Comparison of ENCODE assay signal across 14 cellular contexts in genomic region chr21:45421846-45422775, GRCh38. TPM values are rescaled to one million over a fixed set of nuclear protein-coding genes. Genes with fewer than 3 reads are reported as not detected.
DNase-seq lines count a peak whose midpoint lies in the region; ATAC-seq, FAIRE-seq and TF ChIP-seq lines count a peak whose summit lies in the region.
"Had no signal": no experiment of that assay in that cellular context is flagged by ENCODE, and none has a peak within 500 bp of the region (broad histone marks: within the 10 kb centered on the region; RNA-seq: fewer than 3 reads in every experiment).

No MANE protein-coding gene starts in this region.

- H3K4ac ChIP-seq in H1 (replicated peaks; ENCODE audit: insufficient read length, low read depth, low read length): no peak overlapping the region

- H3K14ac ChIP-seq in H1 (ENCODE audit: insufficient read length): no peak overlapping the region

- H3K4me3 ChIP-seq in PC-9 (no peak overlapping the region), H1 (ENCODE audit: extremely low read depth in 1 of 4, insufficient read depth in 2 of 4, low read depth in 3 of 4, low read length in 4 of 4) (no peak overlapping the region), lower lobe of right lung (no peak overlapping the region), tibial artery (no peak overlapping the region)
- H3K4me3 ChIP-seq: BLaER1 treated with 17β-estradiol and CSF1 and Interleukin-3, amounts not matched to agents 10 nM and 100 nM; dorsolateral prefrontal cortex had no signal

- no peaks in the 10 kb centered on the region for H3K4me1 Mint-ChIP-seq in activated CD8-positive, alpha-beta T cell treated with anti-CD3 and anti-CD28 coated beads for 36 hours (ENCODE audit: low read depth)
- H3K4me1 Mint-ChIP-seq in stimulated activated memory B cell treated with anti-CD40 and anti-IgM and Interleukin-4, amounts not matched to agents 10 μg/mL and 1 μg/mL and 100 μg/mL, for 72 hours: no peaks in the 10 kb centered on the region

- TF ChIP-seq CTCF in PC-9 (conservative IDR thresholded peaks at IDR 0.05) (no peak), H1 (IDR thresholded peaks at IDR 0.05; ENCODE audit: control extremely low read depth in 1 of 3, insufficient read depth in 1 of 3, low read depth in 1 of 3, low read length in 3 of 3) (no peak), lower lobe of right lung (IDR thresholded peaks at IDR 0.05) (no peak), tibial artery (IDR thresholded peaks at IDR 0.05) (no peak)
- no peak for TF ChIP-seq CTCF in activated CD8-positive, alpha-beta T cell treated with anti-CD3 and anti-CD28 coated beads for 36 hours (IDR thresholded peaks at IDR 0.05)

- H3K9me2 ChIP-seq in PC-9 (ENCODE audit: insufficient read depth): no peaks in the 10 kb centered on the region

- H3K4me2 ChIP-seq in PC-9: 0 out of 2 replicates have a peak overlapping the region, but pooled peaks have one; percentile 10
- no peak overlapping the region for H3K4me2 ChIP-seq in H1 (ENCODE audit: insufficient read depth in 1 of 2, low read depth in 2 of 2, low read length in 2 of 2)

- H3K4me1 ChIP-seq in PC-9 (replicated peaks; ENCODE audit: insufficient read depth): peaks cover 12% of the 10 kb centered on the region
- H3K4me1 ChIP-seq in H1 (replicated peaks in 1 of 4; ENCODE audit: control insufficient read depth in 3 of 4, insufficient read depth in 4 of 4, low read length in 3 of 4): peaks cover 0 to 21% (median 13%) of the 10 kb centered on the region in 4 experiments; a peak in 6 of 7 replicates
- H3K4me1 ChIP-seq in lower lobe of right lung: no peaks in the 10 kb centered on the region
- H3K4me1 ChIP-seq in tibial artery: peaks cover 0 to 100% (median 83%) of the 10 kb centered on the region in 4 donors

- no peak overlapping the region for H3K27ac Mint-ChIP-seq in activated CD8-positive, alpha-beta T cell treated with anti-CD3 and anti-CD28 coated beads for 36 hours
- no peak overlapping the region for H3K27ac Mint-ChIP-seq in stimulated activated memory B cell treated with anti-CD40 and anti-IgM and Interleukin-4, amounts not matched to agents 10 μg/mL and 1 μg/mL and 100 μg/mL, for 72 hours

- peaks cover 40% of the 10 kb centered on the region for H3K79me1 ChIP-seq in H1 (ENCODE audit: low read depth, low read length)

- intact Hi-C loops in PC-9 (cut with micrococcal nuclease; ENCODE audit: unreplicated experiment): no loop called here
- intact Hi-C loops in lower lobe of right lung (cut with DNase I): no loop called here
- intact Hi-C loops in tibial artery (cut with DNase I; ENCODE audit: low total_unique reads): loop anchor here (5.0 kb wide), 1 partner anchor 120 kb away; no protein-coding TSS in a partner anchor
- intact Hi-C loops in activated CD8-positive, alpha-beta T cell treated with anti-CD3 and anti-CD28 coated beads for 36 hours (cut with micrococcal nuclease): no loop called here

- no TSS peak for BruUV-seq in PC-9 (replicated peaks; lab: Mats Ljungman, UMichigan)

- H3K27ac ChIP-seq in PC-9: no peak overlapping the region
- no peak overlapping the region for H3K27ac ChIP-seq in H1 (ENCODE audit: low read depth, low read length)
- H3K27ac ChIP-seq in lower lobe of right lung: no peak overlapping the region
- H3K27ac ChIP-seq in tibial artery: peak overlapping the region; percentile 89 to 98
- H3K27ac ChIP-seq: BLaER1 treated with 17β-estradiol and CSF1 and Interleukin-3, amounts not matched to agents 10 nM and 100 nM; neutrophil had no signal

- H3K27me3 ChIP-seq in PC-9 (ENCODE audit: insufficient read depth, low read depth) (no peaks in the 10 kb centered on the region), H1 (replicated peaks in 1 of 4; ENCODE audit: control insufficient read depth in 3 of 4, extremely low read depth in 1 of 4, insufficient read depth in 3 of 4, low read length in 3 of 4) (no peaks in the 10 kb centered on the region), lower lobe of right lung (ENCODE audit: low read depth) (no peaks in the 10 kb centered on the region), tibial artery (no peaks in the 10 kb centered on the region)
- H3K27me3 ChIP-seq: BLaER1 treated with 17β-estradiol and CSF1 and Interleukin-3, amounts not matched to agents 10 nM and 100 nM; dorsolateral prefrontal cortex; neutrophil had no signal

- H3K36me3 ChIP-seq in PC-9 (ENCODE audit: low read depth): no peaks in the 10 kb centered on the region
- peaks cover 0 to 4% (median 0%) of the 10 kb centered on the region in 4 experiments; a peak in 2 of 8 replicates for H3K36me3 ChIP-seq in H1 (ENCODE audit: control insufficient read depth in 2 of 4, insufficient read depth in 4 of 4, low read length in 3 of 4)
- no peaks in the 10 kb centered on the region for H3K36me3 ChIP-seq in lower lobe of right lung
- no peaks in the 10 kb centered on the region for H3K36me3 ChIP-seq in tibial artery
- H3K36me3 ChIP-seq: BLaER1 treated with 17β-estradiol and CSF1 and Interleukin-3, amounts not matched to agents 10 nM and 100 nM; neutrophil had no signal

- no peak for FAIRE-seq in H1 (lab: Jason Lieb, UNC)

- H3F3A ChIP-seq in PC-9 (ENCODE audit: insufficient read depth, low read depth): no peaks in the 10 kb centered on the region

- no peak overlapping the region for H4K91ac ChIP-seq in H1 (replicated peaks; ENCODE audit: insufficient read length, low read length)

- H2BK20ac ChIP-seq in H1 (ENCODE audit: low read length): no peak overlapping the region; the same call in 1 of the 2 replicates

- POLR2A ChIA-PET in PC-9 (lab: Charles Lee; ENCODE audit: unreplicated experiment) (no interaction called here), H1 (lab: Charles Lee; ENCODE audit: partially characterized antibody) (interaction anchor here (0.9 kb wide), 1 partner anchor 12 kb away, joined by 3 read pairs; no protein-coding TSS in a partner anchor)
- POLR2A ChIA-PET in activated CD8-positive, alpha-beta T cell treated with anti-CD3 and anti-CD28 coated beads for 36 hours (lab: Charles Lee): no interaction called here

- CTCF ChIA-PET in PC-9 (lab: Charles Lee) (no interaction called here), H1 (lab: Charles Lee; ENCODE audit: partially characterized antibody) (interaction anchor here (1.8 to 3.0 kb wide), 2 partner anchors 15 to 129 kb away, joined by 4 to 15 read pairs; no protein-coding TSS in a partner anchor)
- CTCF ChIA-PET in activated CD8-positive, alpha-beta T cell treated with anti-CD3 and anti-CD28 coated beads for 36 hours (lab: Charles Lee): no interaction called here

- no peak for TF ChIP-seq EP300 in H1 (IDR thresholded peaks at IDR 0.05; ENCODE audit: borderline replicate concordance in 1 of 2, low read depth in 2 of 2, low read length in 2 of 2)

- H2AFZ ChIP-seq in PC-9: no peak overlapping the region
- H2AFZ ChIP-seq in H1 (ENCODE audit: low read length): no peak overlapping the region

- no peaks in the 10 kb centered on the region for H3K79me2 ChIP-seq in PC-9 (ENCODE audit: low read depth)
- H3K79me2 ChIP-seq in H1 (ENCODE audit: control insufficient read depth in 1 of 2, insufficient read depth in 2 of 2, low read length in 2 of 2): peaks cover 31 to 96% of the 10 kb centered on the region in 2 experiments

- no peak overlapping the region for H2BK120ac ChIP-seq in H1 (replicated peaks; ENCODE audit: low read depth, low read length)

- no peaks in the 10 kb centered on the region for H3K36me3 Mint-ChIP-seq in activated CD8-positive, alpha-beta T cell treated with anti-CD3 and anti-CD28 coated beads for 36 hours (ENCODE audit: low read depth)
- H3K36me3 Mint-ChIP-seq in stimulated activated memory B cell treated with anti-CD40 and anti-IgM and Interleukin-4, amounts not matched to agents 10 μg/mL and 1 μg/mL and 100 μg/mL, for 72 hours: no peaks in the 10 kb centered on the region

- H3K27me3 Mint-ChIP-seq in activated CD8-positive, alpha-beta T cell treated with anti-CD3 and anti-CD28 coated beads for 36 hours: peaks cover 1% of the 10 kb centered on the region
- H3K27me3 Mint-ChIP-seq in stimulated activated memory B cell treated with anti-CD40 and anti-IgM and Interleukin-4, amounts not matched to agents 10 μg/mL and 1 μg/mL and 100 μg/mL, for 72 hours: peaks cover 14% of the 10 kb centered on the region

- peak overlapping the region; percentile 47; the same call in 1 of the 2 replicates for H2BK5ac ChIP-seq in H1 (ENCODE audit: low read depth, low read length)

- H3K9me3 ChIP-seq in PC-9 (ENCODE audit: insufficient read depth, low read depth) (no peaks in the 10 kb centered on the region), H1 (ENCODE audit: insufficient read depth in 2 of 2, low read depth in 1 of 2, low read length in 1 of 2) (no peaks in the 10 kb centered on the region), lower lobe of right lung (no peaks in the 10 kb centered on the region), tibial artery (no peaks in the 10 kb centered on the region)
- H3K9me3 ChIP-seq: BLaER1 treated with 17β-estradiol and CSF1 and Interleukin-3, amounts not matched to agents 10 nM and 100 nM; neutrophil had no signal

- no peak overlapping the region for H3K9ac ChIP-seq in H1 (replicated peaks in 1 of 4; ENCODE audit: extremely low read depth in 1 of 4, low read depth in 3 of 4, low read length in 3 of 4)
- H3K9ac ChIP-seq: BLaER1 treated with 17β-estradiol and CSF1 and Interleukin-3, amounts not matched to agents 10 nM and 100 nM had no signal

- WGBS in H1 (ENCODE audit: extremely low coverage in 1 of 2, insufficient coverage in 1 of 2, insufficient read length in 1 of 2, insufficient replicate concordance in 2 of 2, low coverage in 1 of 2, low lambda C conversion rate in 2 of 2, missing lambda C conversion rate in 1 of 2), 2 experiments: 93% methylated on average over 28 of the region's 28 CpGs; no CpG with 5 or more reads in 1 of the 2 experiments

- no peaks in the 10 kb centered on the region for H3K23me2 ChIP-seq in H1 (ENCODE audit: low read depth, low read length)

- TF ChIP-seq RAD21 in H1 (IDR thresholded peaks at IDR 0.05 in 1 of 2, conservative IDR thresholded peaks at IDR 0.05 in 1 of 2; ENCODE audit: low read depth in 2 of 2, low read length in 2 of 2): no peak

- no peak overlapping the region for H3K4me3 Mint-ChIP-seq in activated CD8-positive, alpha-beta T cell treated with anti-CD3 and anti-CD28 coated beads for 36 hours
- no peak overlapping the region for H3K4me3 Mint-ChIP-seq in stimulated activated memory B cell treated with anti-CD40 and anti-IgM and Interleukin-4, amounts not matched to agents 10 μg/mL and 1 μg/mL and 100 μg/mL, for 72 hours

- H4K20me1 ChIP-seq in PC-9 (ENCODE audit: insufficient read depth) (no peaks in the 10 kb centered on the region), H1 (replicated peaks in 1 of 2; ENCODE audit: control insufficient read depth in 1 of 2, insufficient read depth in 2 of 2, low read length in 2 of 2) (peaks cover 41 to 69% of the 10 kb centered on the region in 2 experiments)

- H3K9me3 Mint-ChIP-seq in activated CD8-positive, alpha-beta T cell treated with anti-CD3 and anti-CD28 coated beads for 36 hours: no peaks in the 10 kb centered on the region
- H3K9me3 Mint-ChIP-seq in stimulated activated memory B cell treated with anti-CD40 and anti-IgM and Interleukin-4, amounts not matched to agents 10 μg/mL and 1 μg/mL and 100 μg/mL, for 72 hours: no peaks in the 10 kb centered on the region

- no peak overlapping the region for H3K23ac ChIP-seq in H1 (ENCODE audit: insufficient read length)

- no peak overlapping the region for H4K5ac ChIP-seq in H1 (ENCODE audit: insufficient read length, low read depth, low read length)

- no peak overlapping the region for H3K18ac ChIP-seq in H1 (ENCODE audit: extremely low read depth, low read length)

- ATAC-seq in lower lobe of right lung: no peak
- no peak for ATAC-seq in activated CD8-positive, alpha-beta T cell treated with anti-CD3 and anti-CD28 coated beads for 36 hours
- ATAC-seq in stimulated activated memory B cell treated with anti-CD40 and anti-IgM and Interleukin-4, amounts not matched to agents 10 μg/mL and 1 μg/mL and 100 μg/mL, for 72 hours: no peak

- peak overlapping the region; percentile 53; the same call in 1 of the 2 replicates for H4K8ac ChIP-seq in H1 (ENCODE audit: extremely low read depth, insufficient read depth, low read length)

- H2AK5ac ChIP-seq in H1 (ENCODE audit: low read depth, low read length): no peak overlapping the region; the same call in 1 of the 2 replicates

- no peak overlapping the region for H2BK15ac ChIP-seq in H1 (ENCODE audit: low read length)

- no peak overlapping the region for H2BK12ac ChIP-seq in H1 (ENCODE audit: low read depth, low read length)

- H3K56ac ChIP-seq in H1 (replicated peaks; ENCODE audit: insufficient read length, low read depth, low read length): no peak overlapping the region

- DNase-seq in PC-9 (no peak), H1 (ENCODE audit: low read depth in 1 of 2, low spot score in 2 of 2) (no peak), lower lobe of right lung (peak; percentile 42), tibial artery (peak in 1 of 2 donors; percentile 65), inferior parietal cortex (ENCODE audit: extremely low spot score) (no peak)
- DNase-seq in activated CD8-positive, alpha-beta T cell treated with anti-CD3 and anti-CD28 coated beads for 36 hours: no peak
- DNase-seq: activated effector memory CD4-positive, alpha-beta T cell treated with Interleukin-2 at 50 U/mL for 16 hours; anterior cingulate cortex; NCI-H1436; stimulated activated naive CD4-positive, alpha-beta T cell treated with Interleukin-2 at 50 U/mL for 16 hours had no signal

- TF ChIP-seq POLR2A in H1 (IDR thresholded peaks at IDR 0.05; ENCODE audit: control extremely low read depth in 1 of 2, low read depth in 2 of 2, low read length in 2 of 2): no peak

RNA-seq across cellular contexts. Expression of gene COL18A1, which starts 17.1 kb away (rescaled TPM):
- total RNA-seq in PC-9 (2021) (82.4 and 106 TPM in 2 replicates), lower lobe of right lung (45.1 TPM)
- 201 and 205 TPM in 2 replicates for total RNA-seq in H1 (2021; fragmentation: NEBNext Ultra II Directional; extraction: Animal tissue kit (Norgen Biotek cat#: 25700))
- polyA plus RNA-seq in H1 (2011; rRNA removed): 145 and 239 TPM in 2 replicates
- 167 TPM for polyA plus RNA-seq in H1 (2011; cell fraction: cytosol; rRNA removed)
- polyA plus RNA-seq in H1 (2011; cell fraction: nucleus; rRNA removed): 627 TPM
- 80.5 to 132 TPM (median 130 TPM) in 4 replicates for polyA plus RNA-seq in H1 (2012, experiment 1 of 2)
- 88.9 TPM for polyA plus RNA-seq in H1 (2012, experiment 2 of 2)
- polyA plus RNA-seq in H1 (2013, experiment 1 of 2): 269 TPM
- 226 TPM for polyA plus RNA-seq in H1 (2013, experiment 2 of 2)
- 30.9 and 31.7 TPM in 2 replicates for polyA minus RNA-seq in H1 (2011; rRNA and poly(A)+ RNA removed)
- 90.3 TPM for polyA minus RNA-seq in H1 (2011; cell fraction: cytosol; rRNA and poly(A)+ RNA removed)
- 88.2 TPM for polyA minus RNA-seq in H1 (2011; cell fraction: nucleus; rRNA and poly(A)+ RNA removed)
- total RNA-seq in activated CD8-positive, alpha-beta T cell treated with anti-CD3 and anti-CD28 coated beads for 36 hours: 1 to 10 TPM; 9.4 to 9.7 TPM

Comparison
In these comparisons a context has a peak if more than half of its experiments do, and no peak if none do; other contexts are left out.
1. H3K27ac ChIP-seq: peak in tibial artery (2 of 2); none in PC-9 (single experiment), H1 (single experiment) and lower lobe of right lung (single experiment).